ENCODE assay signal across 2 cellular contexts in the genomic region with DNA sequence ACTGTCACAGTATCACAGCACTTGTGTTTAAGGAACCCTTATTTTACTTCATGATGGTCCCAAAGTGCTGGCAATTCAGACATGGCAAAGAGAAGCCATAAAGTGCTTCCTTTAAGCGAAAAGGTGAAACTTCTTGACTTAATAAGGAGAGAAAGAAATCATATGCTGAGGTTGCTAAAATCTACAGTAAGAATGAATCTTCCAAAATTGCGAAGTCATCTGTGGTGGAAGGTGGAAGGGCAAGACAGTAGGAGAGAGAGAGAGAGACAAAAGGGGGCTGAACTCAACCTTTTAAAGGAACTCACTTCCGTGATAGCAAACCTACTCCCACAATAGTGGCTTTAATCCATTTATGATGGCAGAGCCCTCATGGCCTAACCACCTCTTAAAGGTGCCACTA.
TF ChIP-seq lines count a peak whose summit lies in the region.

No MANE protein-coding gene starts in this region.

TF ChIP-seq in GM23338, 12 proteins besides CTCF, POLR2A, EP300 and RAD21 (continues in another document):
- TF ChIP-seq, protein P1, sequence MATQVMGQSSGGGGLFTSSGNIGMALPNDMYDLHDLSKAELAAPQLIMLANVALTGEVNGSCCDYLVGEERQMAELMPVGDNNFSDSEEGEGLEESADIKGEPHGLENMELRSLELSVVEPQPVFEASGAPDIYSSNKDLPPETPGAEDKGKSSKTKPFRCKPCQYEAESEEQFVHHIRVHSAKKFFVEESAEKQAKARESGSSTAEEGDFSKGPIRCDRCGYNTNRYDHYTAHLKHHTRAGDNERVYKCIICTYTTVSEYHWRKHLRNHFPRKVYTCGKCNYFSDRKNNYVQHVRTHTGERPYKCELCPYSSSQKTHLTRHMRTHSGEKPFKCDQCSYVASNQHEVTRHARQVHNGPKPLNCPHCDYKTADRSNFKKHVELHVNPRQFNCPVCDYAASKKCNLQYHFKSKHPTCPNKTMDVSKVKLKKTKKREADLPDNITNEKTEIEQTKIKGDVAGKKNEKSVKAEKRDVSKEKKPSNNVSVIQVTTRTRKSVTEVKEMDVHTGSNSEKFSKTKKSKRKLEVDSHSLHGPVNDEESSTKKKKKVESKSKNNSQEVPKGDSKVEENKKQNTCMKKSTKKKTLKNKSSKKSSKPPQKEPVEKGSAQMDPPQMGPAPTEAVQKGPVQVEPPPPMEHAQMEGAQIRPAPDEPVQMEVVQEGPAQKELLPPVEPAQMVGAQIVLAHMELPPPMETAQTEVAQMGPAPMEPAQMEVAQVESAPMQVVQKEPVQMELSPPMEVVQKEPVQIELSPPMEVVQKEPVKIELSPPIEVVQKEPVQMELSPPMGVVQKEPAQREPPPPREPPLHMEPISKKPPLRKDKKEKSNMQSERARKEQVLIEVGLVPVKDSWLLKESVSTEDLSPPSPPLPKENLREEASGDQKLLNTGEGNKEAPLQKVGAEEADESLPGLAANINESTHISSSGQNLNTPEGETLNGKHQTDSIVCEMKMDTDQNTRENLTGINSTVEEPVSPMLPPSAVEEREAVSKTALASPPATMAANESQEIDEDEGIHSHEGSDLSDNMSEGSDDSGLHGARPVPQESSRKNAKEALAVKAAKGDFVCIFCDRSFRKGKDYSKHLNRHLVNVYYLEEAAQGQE (IDR thresholded peaks at IDR 0.05; ENCODE audit: unreplicated experiment), result no peak
- TF ChIP-seq ZNF114 (CRISPR knock-in tag; IDR thresholded peaks at IDR 0.05), result no peak
- TF ChIP-seq ZNF331 (CRISPR knock-in tag; IDR thresholded peaks at IDR 0.05; ENCODE audit: low read depth), result no peak
- TF ChIP-seq, protein P2, sequence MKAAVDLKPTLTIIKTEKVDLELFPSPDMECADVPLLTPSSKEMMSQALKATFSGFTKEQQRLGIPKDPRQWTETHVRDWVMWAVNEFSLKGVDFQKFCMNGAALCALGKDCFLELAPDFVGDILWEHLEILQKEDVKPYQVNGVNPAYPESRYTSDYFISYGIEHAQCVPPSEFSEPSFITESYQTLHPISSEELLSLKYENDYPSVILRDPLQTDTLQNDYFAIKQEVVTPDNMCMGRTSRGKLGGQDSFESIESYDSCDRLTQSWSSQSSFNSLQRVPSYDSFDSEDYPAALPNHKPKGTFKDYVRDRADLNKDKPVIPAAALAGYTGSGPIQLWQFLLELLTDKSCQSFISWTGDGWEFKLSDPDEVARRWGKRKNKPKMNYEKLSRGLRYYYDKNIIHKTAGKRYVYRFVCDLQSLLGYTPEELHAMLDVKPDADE (IDR thresholded peaks at IDR 0.05), result no peak
- no peak for TF ChIP-seq EZH2phosphoT487 (IDR thresholded peaks at IDR 0.05; ENCODE audit: unreplicated experiment)
- no peak for TF ChIP-seq CREB1 (CRISPR knock-in tag; IDR thresholded peaks at IDR 0.05; ENCODE audit: low read depth)
- TF ChIP-seq, protein P3, sequence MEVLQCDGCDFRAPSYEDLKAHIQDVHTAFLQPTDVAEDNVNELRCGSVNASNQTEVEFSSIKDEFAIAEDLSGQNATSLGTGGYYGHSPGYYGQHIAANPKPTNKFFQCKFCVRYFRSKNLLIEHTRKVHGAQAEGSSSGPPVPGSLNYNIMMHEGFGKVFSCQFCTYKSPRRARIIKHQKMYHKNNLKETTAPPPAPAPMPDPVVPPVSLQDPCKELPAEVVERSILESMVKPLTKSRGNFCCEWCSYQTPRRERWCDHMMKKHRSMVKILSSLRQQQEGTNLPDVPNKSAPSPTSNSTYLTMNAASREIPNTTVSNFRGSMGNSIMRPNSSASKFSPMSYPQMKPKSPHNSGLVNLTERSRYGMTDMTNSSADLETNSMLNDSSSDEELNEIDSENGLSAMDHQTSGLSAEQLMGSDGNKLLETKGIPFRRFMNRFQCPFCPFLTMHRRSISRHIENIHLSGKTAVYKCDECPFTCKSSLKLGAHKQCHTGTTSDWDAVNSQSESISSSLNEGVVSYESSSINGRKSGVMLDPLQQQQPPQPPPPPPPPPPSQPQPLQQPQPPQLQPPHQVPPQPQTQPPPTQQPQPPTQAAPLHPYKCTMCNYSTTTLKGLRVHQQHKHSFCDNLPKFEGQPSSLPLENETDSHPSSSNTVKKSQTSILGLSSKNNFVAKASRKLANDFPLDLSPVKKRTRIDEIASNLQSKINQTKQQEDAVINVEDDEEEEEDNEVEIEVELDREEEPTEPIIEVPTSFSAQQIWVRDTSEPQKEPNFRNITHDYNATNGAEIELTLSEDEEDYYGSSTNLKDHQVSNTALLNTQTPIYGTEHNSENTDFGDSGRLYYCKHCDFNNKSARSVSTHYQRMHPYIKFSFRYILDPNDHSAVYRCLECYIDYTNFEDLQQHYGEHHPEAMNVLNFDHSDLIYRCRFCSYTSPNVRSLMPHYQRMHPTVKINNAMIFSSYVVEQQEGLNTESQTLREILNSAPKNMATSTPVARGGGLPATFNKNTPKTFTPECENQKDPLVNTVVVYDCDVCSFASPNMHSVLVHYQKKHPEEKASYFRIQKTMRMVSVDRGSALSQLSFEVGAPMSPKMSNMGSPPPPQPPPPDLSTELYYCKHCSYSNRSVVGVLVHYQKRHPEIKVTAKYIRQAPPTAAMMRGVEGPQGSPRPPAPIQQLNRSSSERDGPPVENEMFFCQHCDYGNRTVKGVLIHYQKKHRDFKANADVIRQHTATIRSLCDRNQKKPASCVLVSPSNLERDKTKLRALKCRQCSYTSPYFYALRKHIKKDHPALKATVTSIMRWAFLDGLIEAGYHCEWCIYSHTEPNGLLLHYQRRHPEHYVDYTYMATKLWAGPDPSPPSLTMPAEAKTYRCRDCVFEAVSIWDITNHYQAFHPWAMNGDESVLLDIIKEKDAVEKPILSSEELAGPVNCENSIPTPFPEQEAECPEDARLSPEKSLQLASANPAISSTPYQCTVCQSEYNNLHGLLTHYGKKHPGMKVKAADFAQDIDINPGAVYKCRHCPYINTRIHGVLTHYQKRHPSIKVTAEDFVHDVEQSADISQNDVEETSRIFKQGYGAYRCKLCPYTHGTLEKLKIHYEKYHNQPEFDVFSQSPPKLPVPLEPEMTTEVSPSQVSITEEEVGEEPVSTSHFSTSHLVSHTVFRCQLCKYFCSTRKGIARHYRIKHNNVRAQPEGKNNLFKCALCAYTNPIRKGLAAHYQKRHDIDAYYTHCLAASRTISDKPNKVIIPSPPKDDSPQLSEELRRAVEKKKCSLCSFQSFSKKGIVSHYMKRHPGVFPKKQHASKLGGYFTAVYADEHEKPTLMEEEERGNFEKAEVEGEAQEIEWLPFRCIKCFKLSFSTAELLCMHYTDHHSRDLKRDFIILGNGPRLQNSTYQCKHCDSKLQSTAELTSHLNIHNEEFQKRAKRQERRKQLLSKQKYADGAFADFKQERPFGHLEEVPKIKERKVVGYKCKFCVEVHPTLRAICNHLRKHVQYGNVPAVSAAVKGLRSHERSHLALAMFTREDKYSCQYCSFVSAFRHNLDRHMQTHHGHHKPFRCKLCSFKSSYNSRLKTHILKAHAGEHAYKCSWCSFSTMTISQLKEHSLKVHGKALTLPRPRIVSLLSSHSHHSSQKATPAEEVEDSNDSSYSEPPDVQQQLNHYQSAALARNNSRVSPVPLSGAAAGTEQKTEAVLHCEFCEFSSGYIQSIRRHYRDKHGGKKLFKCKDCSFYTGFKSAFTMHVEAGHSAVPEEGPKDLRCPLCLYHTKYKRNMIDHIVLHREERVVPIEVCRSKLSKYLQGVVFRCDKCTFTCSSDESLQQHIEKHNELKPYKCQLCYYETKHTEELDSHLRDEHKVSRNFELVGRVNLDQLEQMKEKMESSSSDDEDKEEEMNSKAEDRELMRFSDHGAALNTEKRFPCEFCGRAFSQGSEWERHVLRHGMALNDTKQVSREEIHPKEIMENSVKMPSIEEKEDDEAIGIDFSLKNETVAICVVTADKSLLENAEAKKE (CRISPR knock-in tag; IDR thresholded peaks at IDR 0.05), result no peak
- TF ChIP-seq EZH2 (IDR thresholded peaks at IDR 0.05; ENCODE audit: low read depth, unreplicated experiment), result no peak
- TF ChIP-seq POLR2AphosphoS5 (IDR thresholded peaks at IDR 0.05; ENCODE audit: low read depth), result no peak
- no peak for TF ChIP-seq JUNB (IDR thresholded peaks at IDR 0.05; ENCODE audit: unreplicated experiment)

TF ChIP-seq in K562, 482 proteins besides CTCF, POLR2A, EP300 and RAD21:
- peak; percentile 61; the same call in 1 of the 2 replicates for TF ChIP-seq MAFF (IDR thresholded peaks at IDR 0.05; ENCODE audit: low read length)
- peak; percentile 95 for TF ChIP-seq ZNF316 (IDR thresholded peaks at IDR 0.05)
- TF ChIP-seq ZNF766 (CRISPR knock-in tag; conservative IDR thresholded peaks at IDR 0.05), result 0 out of 2 replicates have a peak, but pooled peaks have one; percentile 35
- TF ChIP-seq C11orf30 (IDR thresholded peaks at IDR 0.05; ENCODE audit: low read depth), result peak; percentile 90
- TF ChIP-seq MAFK (IDR thresholded peaks at IDR 0.05; ENCODE audit: low read length), result peak; percentile 56; the same call in 1 of the 2 replicates
- TF ChIP-seq MECOM (CRISPR knock-in tag; IDR thresholded peaks at IDR 0.05), result no peak
- no peak for TF ChIP-seq NR2C2 (CRISPR knock-in tag; IDR thresholded peaks at IDR 0.05)
- 0 out of 2 replicates have a peak, but pooled peaks have one; percentile 23 for TF ChIP-seq NR2C2 (tag; IDR thresholded peaks at IDR 0.05)
- TF ChIP-seq, protein P4, sequence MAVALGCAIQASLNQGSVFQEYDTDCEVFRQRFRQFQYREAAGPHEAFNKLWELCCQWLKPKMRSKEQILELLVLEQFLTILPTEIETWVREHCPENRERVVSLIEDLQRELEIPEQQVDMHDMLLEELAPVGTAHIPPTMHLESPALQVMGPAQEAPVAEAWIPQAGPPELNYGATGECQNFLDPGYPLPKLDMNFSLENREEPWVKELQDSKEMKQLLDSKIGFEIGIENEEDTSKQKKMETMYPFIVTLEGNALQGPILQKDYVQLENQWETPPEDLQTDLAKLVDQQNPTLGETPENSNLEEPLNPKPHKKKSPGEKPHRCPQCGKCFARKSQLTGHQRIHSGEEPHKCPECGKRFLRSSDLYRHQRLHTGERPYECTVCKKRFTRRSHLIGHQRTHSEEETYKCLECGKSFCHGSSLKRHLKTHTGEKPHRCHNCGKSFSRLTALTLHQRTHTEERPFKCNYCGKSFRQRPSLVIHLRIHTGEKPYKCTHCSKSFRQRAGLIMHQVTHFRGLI (CRISPR knock-in tag; IDR thresholded peaks at IDR 0.05), result no peak
- peak; percentile 90 for TF ChIP-seq MAFG (tag; conservative IDR thresholded peaks at IDR 0.05)
- peak; percentile 81 for TF ChIP-seq NFE2 (IDR thresholded peaks at IDR 0.05; ENCODE audit: low read depth)
